Comparison of ENCODE assay signal across 2 cellular contexts in genomic region chr4:172857026-172857425, GRCh38.
TF ChIP-seq lines count a peak whose summit lies in the region.

No MANE protein-coding gene starts in this region.

TF ChIP-seq in IMR-90, 13 proteins besides CTCF, POLR2A, EP300 and RAD21 (continued from another document):
- TF ChIP-seq MXI1 (IDR thresholded peaks at IDR 0.05; ENCODE audit: borderline replicate concordance, low read depth, low read length), result no peak
- no peak for TF ChIP-seq SMC3 (IDR thresholded peaks at IDR 0.05; ENCODE audit: low read depth, low read length)
- no peak for TF ChIP-seq ELK1 (IDR thresholded peaks at IDR 0.05; ENCODE audit: borderline replicate concordance, low read depth, low read length)
- no peak for TF ChIP-seq FOS (IDR thresholded peaks at IDR 0.05; ENCODE audit: low read depth, low read length)

TF ChIP-seq in PFSK-1, 5 proteins besides CTCF, POLR2A, EP300 and RAD21 (continued from another document):
- peak; percentile 9 to 66; a peak in 2 of 4 replicates for TF ChIP-seq REST (IDR thresholded peaks at IDR 0.05; ENCODE audit: insufficient read depth in 1 of 2, low read depth in 2 of 2, low read length in 2 of 2)
